22 cellular contexts compared by ENCODE assay signal in genomic region chr16:68480084-68480995, GRCh38. TPM values are rescaled to one million over a fixed set of nuclear protein-coding genes. Genes with fewer than 3 reads are reported as not detected.
"Had no signal": no experiment of that assay in that cellular context is flagged by ENCODE, and none has a peak within 500 bp of the region (broad histone marks: within the 10 kb centered on the region; RNA-seq: fewer than 3 reads in every experiment).

No MANE protein-coding gene starts in this region.

- DNase-seq: activated CD4-positive, alpha-beta T cell treated with anti-CD3 and anti-CD28 coated beads for 4 hours; activated CD4-positive, alpha-beta T cell treated with anti-CD3 and anti-CD28 coated beads, Interleukin-2, amount 50 U/mL, for 48 hours; activated CD4-positive, CD25-positive, alpha-beta regulatory T cell; activated CD8-positive, alpha-beta memory T cell treated with anti-CD3 and anti-CD28 coated beads, Interleukin-2, amount 50 U/mL, for 48 hours; activated naive CD4-positive, alpha-beta T cell; activated T-cell treated with anti-CD3 and anti-CD28 coated beads, Interleukin-2, amount 50 U/mL, for 4 hours; adrenal gland; brain microvascular endothelial cell; dorsolateral prefrontal cortex; effector memory CD8-positive, alpha-beta T cell; head of caudate nucleus; hypothalamus; left ventricle myocardium superior; pancreas; psoas muscle; stimulated activated CD4-positive, alpha-beta T cell treated with anti-CD3 and anti-CD28 coated beads, Interleukin-1b, Interleukin-23, amount 100 ng/mL, for 48 hours; substantia nigra; tibial artery had no signal

- H3K9me3 ChIP-seq: adrenal gland, ascending aorta, pancreas, psoas muscle had no signal

- ATAC-seq: activated T-cell treated with anti-CD3 and anti-CD28 coated beads, Interleukin-2, amount 50 U/mL, for 4 hours; effector memory CD8-positive, alpha-beta T cell; gastroesophageal sphincter; left ventricle myocardium superior; natural killer cell treated with Interleukin-12 subunit alpha and Interleukin-12 subunit beta and Interleukin-15 and Interleukin-18, amount 100 ng/mL, for 72 hours; pancreas; psoas muscle had no signal

- H3K4me3 ChIP-seq: adrenal gland, ascending aorta, dorsolateral prefrontal cortex, gastroesophageal sphincter, pancreas, psoas muscle, right atrium auricular region, tibial artery had no signal

- H3K36me3 ChIP-seq: adrenal gland, ascending aorta, brain microvascular endothelial cell, gastroesophageal sphincter, pancreas, right atrium auricular region, tibial artery had no signal

- H3K4me1 ChIP-seq: adrenal gland, ascending aorta, gastroesophageal sphincter, pancreas, psoas muscle, right atrium auricular region, tibial artery had no signal

- H3K27me3 ChIP-seq: adrenal gland, ascending aorta, brain microvascular endothelial cell, dorsolateral prefrontal cortex, pancreas, right atrium auricular region had no signal

- H3K27ac ChIP-seq: adrenal gland, ascending aorta, brain microvascular endothelial cell, dorsolateral prefrontal cortex, gastroesophageal sphincter, pancreas, psoas muscle, right atrium auricular region, tibial artery had no signal

RNA-seq across cellular contexts. Expression of gene SMPD3, which starts 32.0 kb away (rescaled TPM):
- total RNA-seq: ascending aorta had no signal
